In genomic region chr7:25789701-25790240, GRCh38 we compare ENCODE assay signal across 25 cellular contexts.
A peak's percentile ranks its signal among the peaks of the same experiment; 100 is the strongest.
DNase-seq lines count a peak whose midpoint lies in the region; ATAC-seq and TF ChIP-seq lines count a peak whose summit lies in the region.
"Had no signal": no experiment of that assay in that cellular context is flagged by ENCODE, and none has a peak within 500 bp of the region (broad histone marks: within the 10 kb centered on the region; RNA-seq: fewer than 3 reads in every experiment).

No MANE protein-coding gene starts in this region.

- no peak overlapping the region for H3K27ac Mint-ChIP-seq in HFFc6
- H3K27ac Mint-ChIP-seq: activated naive CD8-positive, alpha-beta T cell treated with anti-CD3 and anti-CD28 coated beads for 36 hours; memory B cell; naive B cell; T-helper 1 cell treated with Interleukin-12 subunit alpha and Interleukin-12 subunit beta and Interleukin-4 antibody, amounts not matched to agents 30 μg/mL and 1 μg/mL, for 36 hours had no signal

- no peaks in the 10 kb centered on the region for H3K27me3 ChIP-seq in heart left ventricle
- H3K27me3 ChIP-seq in mesendoderm (ENCODE audit: insufficient read depth, low read length, poor library complexity) = no peaks in the 10 kb centered on the region
- no peaks in the 10 kb centered on the region for H3K27me3 ChIP-seq in tibial artery
- H3K27me3 ChIP-seq in smooth muscle cell (ENCODE audit: low read depth) = no peaks in the 10 kb centered on the region
- H3K27me3 ChIP-seq: BLaER1, ovary, vagina had no signal

- H3K9ac ChIP-seq in mesendoderm (ENCODE audit: low read length) (no peak overlapping the region), smooth muscle cell (ENCODE audit: low read depth) (no peak overlapping the region)
- H3K9ac ChIP-seq: BLaER1 had no signal

- ATAC-seq in heart left ventricle (no peak), Right ventricle myocardium inferior (no peak)
- ATAC-seq: esophagus mucosa, HepG2 had no signal

- no peaks in the 10 kb centered on the region for H3K36me3 Mint-ChIP-seq in HFFc6 (ENCODE audit: low read depth)
- H3K36me3 Mint-ChIP-seq: activated naive CD8-positive, alpha-beta T cell treated with anti-CD3 and anti-CD28 coated beads for 36 hours; memory B cell had no signal

- no peak for DNase-seq in heart left ventricle
- DNase-seq in Right ventricle myocardium inferior (ENCODE audit: missing footprints) = no peak
- DNase-seq in SK-N-DZ (ENCODE audit: low spot score) = peak; percentile 34
- peak; percentile 11 for DNase-seq in mesendoderm
- DNase-seq in tibial artery = no peak
- DNase-seq in HFFc6 = no peak
- no peak for DNase-seq in smooth muscle cell (lab: John Stamatoyannopoulos, UW; ENCODE audit: unreplicated experiment)
- no peak for DNase-seq in NCI-H2171 treated with DMSO at 0.1 percent for 48 hours (lab: John Stamatoyannopoulos, UW)
- DNase-seq: ACHN; activated CD4-positive, alpha-beta T cell treated with anti-CD3 and anti-CD28 coated beads for 48 hours; activated naive CD8-positive, alpha-beta T cell treated with anti-CD3 and anti-CD28 coated beads for 36 hours; Caco-2; effector CD4-positive, alpha-beta T cell; naive B cell; NCI-H1092 treated with DMSO at 0.1 percent for 48 hours; ovary; substantia nigra had no signal

- no peak overlapping the region for H3K4ac ChIP-seq in mesendoderm (ENCODE audit: low read depth, low read length)

- H3F3A ChIP-seq in smooth muscle cell (ENCODE audit: low read depth) = peaks cover 4% of the 10 kb centered on the region

- peaks cover 28% of the 10 kb centered on the region for H3K9me3 Mint-ChIP-seq in HFFc6
- H3K9me3 Mint-ChIP-seq: activated naive CD8-positive, alpha-beta T cell treated with anti-CD3 and anti-CD28 coated beads for 36 hours; central memory CD8-positive, alpha-beta T cell; memory B cell; T-helper 1 cell treated with Interleukin-12 subunit alpha and Interleukin-12 subunit beta and Interleukin-4 antibody, amounts not matched to agents 30 μg/mL and 1 μg/mL, for 36 hours had no signal

- H3K4me1 ChIP-seq in heart left ventricle (peaks cover 0 to 23% (median 3%) of the 10 kb centered on the region in 12 donors), mesendoderm (ENCODE audit: control insufficient read depth, low read depth, low read length) (no peaks in the 10 kb centered on the region), tibial artery (peaks cover 0 to 60% (median 32%) of the 10 kb centered on the region in 4 donors), smooth muscle cell (ENCODE audit: low read depth) (no peaks in the 10 kb centered on the region)
- H3K4me1 ChIP-seq: BLaER1, Caco-2 had no signal

- TF ChIP-seq POLR2A in heart left ventricle (IDR thresholded peaks at IDR 0.05) = no peak

- H3K4me2 ChIP-seq in mesendoderm (ENCODE audit: low read length) (no peak overlapping the region), smooth muscle cell (no peak overlapping the region)
- H3K4me2 ChIP-seq: BLaER1 had no signal

- H3K27ac ChIP-seq in heart left ventricle = peak overlapping the region in 7 of 12 donors; percentile 17 to 83 (median 55)
- no peak overlapping the region for H3K27ac ChIP-seq in mesendoderm (ENCODE audit: low read depth, low read length)
- peak overlapping the region; percentile 75 for H3K27ac ChIP-seq in tibial artery
- H3K27ac ChIP-seq in smooth muscle cell (ENCODE audit: low read depth) = no peak overlapping the region
- H3K27ac ChIP-seq: BLaER1, HL-60, ovary, vagina had no signal

- H3K79me1 ChIP-seq in mesendoderm (ENCODE audit: low read length) = no peaks in the 10 kb centered on the region

- H3K4me3 ChIP-seq in heart left ventricle (no peak overlapping the region), mesendoderm (ENCODE audit: low read length) (no peak overlapping the region), tibial artery (no peak overlapping the region), smooth muscle cell (no peak overlapping the region)
- H3K4me3 ChIP-seq: BLaER1, ovary, vagina had no signal

- no peak overlapping the region for H2BK120ac ChIP-seq in mesendoderm (ENCODE audit: low read depth, low read length)

- H2AK5ac ChIP-seq in mesendoderm (ENCODE audit: low read length) = no peak overlapping the region

- H3K18ac ChIP-seq in mesendoderm (ENCODE audit: low read length) = no peak overlapping the region

- intact Hi-C loops in heart left ventricle (cut with DNase I) (loop anchor here in 1 of 10 donors (10.0 kb wide), 1 partner anchor 55 kb away; no protein-coding TSS in a partner anchor), Right ventricle myocardium inferior (cut with DNase I) (no loop called here), tibial artery (cut with DNase I; ENCODE audit: low total_unique reads) (no loop called here)

- H3K36me3 ChIP-seq in heart left ventricle = no peaks in the 10 kb centered on the region
- no peaks in the 10 kb centered on the region for H3K36me3 ChIP-seq in mesendoderm (ENCODE audit: control insufficient read depth, insufficient read depth, low read length)
- no peaks in the 10 kb centered on the region for H3K36me3 ChIP-seq in tibial artery
- no peaks in the 10 kb centered on the region for H3K36me3 ChIP-seq in smooth muscle cell (ENCODE audit: low read depth)
- H3K36me3 ChIP-seq: BLaER1, ovary, vagina had no signal

- no peak overlapping the region for H4K5ac ChIP-seq in mesendoderm (ENCODE audit: low read length)

- no peak overlapping the region for H2AFZ ChIP-seq in smooth muscle cell (ENCODE audit: low read depth)

- TF ChIP-seq CTCF in heart left ventricle (IDR thresholded peaks at IDR 0.05) = no peak
- no peak for TF ChIP-seq CTCF in tibial artery (IDR thresholded peaks at IDR 0.05)
- TF ChIP-seq CTCF in HFFc6 (IDR thresholded peaks at IDR 0.05) = no peak
- TF ChIP-seq CTCF in smooth muscle cell (IDR thresholded peaks at IDR 0.05; ENCODE audit: borderline replicate concordance, insufficient read depth, poor library complexity, severe bottlenecking) = no peak

- WGBS in heart left ventricle, 4 donors = 83 to 89% (median 86%) methylated on average over 6 of the region's 6 CpGs
- WGBS in mesendoderm (ENCODE audit: extremely low coverage, insufficient coverage, low lambda C conversion rate) = no CpG with 5 or more reads among the region's 6 CpGs
- WGBS in smooth muscle cell (ENCODE audit: low lambda C conversion rate) = 80% methylated on average over 6 of the region's 6 CpGs

- no peak overlapping the region for H2BK15ac ChIP-seq in mesendoderm (replicated peaks; ENCODE audit: low read depth)

- H3K79me2 ChIP-seq in mesendoderm (ENCODE audit: control insufficient read depth, insufficient read depth, low read length) (no peaks in the 10 kb centered on the region), smooth muscle cell (ENCODE audit: low read depth) (no peaks in the 10 kb centered on the region)

- H4K8ac ChIP-seq in mesendoderm (ENCODE audit: low read depth, low read length) = no peak overlapping the region

- no peaks in the 10 kb centered on the region; the same call in 1 of the 2 replicates for H3K27me3 Mint-ChIP-seq in HFFc6 (ENCODE audit: insufficient read depth)

- no peaks in the 10 kb centered on the region for H3K4me1 Mint-ChIP-seq in HFFc6 (ENCODE audit: low read depth)
- H3K4me1 Mint-ChIP-seq: activated naive CD8-positive, alpha-beta T cell treated with anti-CD3 and anti-CD28 coated beads for 36 hours; central memory CD8-positive, alpha-beta T cell; memory B cell; naive B cell had no signal

- no peak overlapping the region for H3K23ac ChIP-seq in mesendoderm (ENCODE audit: low read length)

- H3K4me3 Mint-ChIP-seq in HFFc6 = no peak overlapping the region
- H3K4me3 Mint-ChIP-seq: activated naive CD8-positive, alpha-beta T cell treated with anti-CD3 and anti-CD28 coated beads for 36 hours; central memory CD8-positive, alpha-beta T cell; memory B cell; naive B cell; T-helper 1 cell treated with Interleukin-12 subunit alpha and Interleukin-12 subunit beta and Interleukin-4 antibody, amounts not matched to agents 30 μg/mL and 1 μg/mL, for 36 hours had no signal

- no peak overlapping the region for H3K56ac ChIP-seq in mesendoderm (ENCODE audit: low read length)

- no peaks in the 10 kb centered on the region for H4K20me1 ChIP-seq in smooth muscle cell (ENCODE audit: low read depth)
- H4K20me1 ChIP-seq: BLaER1 had no signal

- H3K9me3 ChIP-seq in heart left ventricle = no peaks in the 10 kb centered on the region
- no peaks in the 10 kb centered on the region for H3K9me3 ChIP-seq in tibial artery
- no peaks in the 10 kb centered on the region for H3K9me3 ChIP-seq in smooth muscle cell (replicated peaks; ENCODE audit: low read depth)
- H3K9me3 ChIP-seq: BLaER1, Caco-2, ovary, vagina had no signal

- H2BK5ac ChIP-seq in mesendoderm (ENCODE audit: low read length) = no peak overlapping the region

Comparison
In these comparisons a context has a peak if more than half of its experiments do, and no peak if none do; other contexts are left out.
1. DNase-seq: peak in SK-N-DZ (single experiment) and mesendoderm (single experiment); none in heart left ventricle (0 of 5), Right ventricle myocardium inferior (single experiment), tibial artery (0 of 2), HFFc6 (single experiment), smooth muscle cell (single experiment) and NCI-H2171 treated with DMSO at 0.1 percent for 48 hours (single experiment).
2. H3K27ac ChIP-seq: peak in heart left ventricle (7 of 12) and tibial artery (2 of 2); none in mesendoderm (single experiment) and smooth muscle cell (single experiment).